13 cellular contexts compared by ENCODE assay signal in genomic region chr11:68374531-68374930, GRCh38.
DNase-seq lines count a peak whose midpoint lies in the region; ATAC-seq and TF ChIP-seq lines count a peak whose summit lies in the region.
"Had no signal": no experiment of that assay in that cellular context is flagged by ENCODE, and none has a peak within 500 bp of the region (broad histone marks: within the 10 kb centered on the region; RNA-seq: fewer than 3 reads in every experiment).

No MANE protein-coding gene starts in this region.

- H3K4me1 Mint-ChIP-seq in CD8-positive, alpha-beta memory T cell = no peaks in the 10 kb centered on the region
- H3K4me1 Mint-ChIP-seq: central memory CD8-positive, alpha-beta T cell had no signal

- H3K27ac ChIP-seq in WERI-Rb-1 (peak overlapping the region; percentile 82), liver (ENCODE audit: low read depth in 1 of 2, low read length in 2 of 2) (peak overlapping the region; percentile 78 to 79), skeletal muscle tissue (ENCODE audit: low read depth, low read length) (peak overlapping the region; percentile 75)
- H3K27ac ChIP-seq in CD8-positive, alpha-beta memory T cell (ENCODE audit: low read depth, low read length) = no peak overlapping the region

- H3K36me3 ChIP-seq in WERI-Rb-1 (no peaks in the 10 kb centered on the region), liver (ENCODE audit: control insufficient read depth in 4 of 4, insufficient read depth in 3 of 4, low read depth in 1 of 4, low read length in 3 of 4) (peaks cover 0 to 8% (median under 1%) of the 10 kb centered on the region in 4 donors), skeletal muscle tissue (ENCODE audit: control insufficient read depth in 3 of 3, insufficient read depth in 3 of 3, low read length in 3 of 3) (no peaks in the 10 kb centered on the region)
- no peaks in the 10 kb centered on the region for H3K36me3 ChIP-seq in CD8-positive, alpha-beta memory T cell (ENCODE audit: insufficient read depth, low read length)

- POLR2A ChIA-PET in CD8-positive, alpha-beta memory T cell (lab: Charles Lee) = no interaction called here

- ATAC-seq in HG02852 (IDR thresholded peaks at IDR 0.05; ENCODE audit: unreplicated experiment) = no peak
- ATAC-seq in stimulated activated naive CD8-positive, alpha-beta T cell treated with anti-CD3 and anti-CD28 coated beads, Interleukin-15, Interleukin-2, amounts not matched to agents 100 U/mL and 50 U/mL, for 24 hours = no peak
- ATAC-seq: CD8-positive, alpha-beta T cell; HCT116 had no signal

- peak in 1 of 2 donors; percentile 0 for TF ChIP-seq RAD21 in liver (IDR thresholded peaks at IDR 0.05)

- peak overlapping the region; percentile 29 for H3K4me3 ChIP-seq in WERI-Rb-1 (ENCODE audit: low read depth, low read length)
- H3K4me3 ChIP-seq in liver (ENCODE audit: low read depth in 1 of 3, low read length in 3 of 3) = no peak overlapping the region
- H3K4me3 ChIP-seq in skeletal muscle tissue (ENCODE audit: low read length in 3 of 3) = peak overlapping the region in 2 of 3 donors; percentile 35 to 49
- H3K4me3 ChIP-seq in CD8-positive, alpha-beta memory T cell (ENCODE audit: low read length) = no peak overlapping the region

- no peaks in the 10 kb centered on the region for H3K27me3 ChIP-seq in WERI-Rb-1 (ENCODE audit: insufficient read depth, low read depth, severe bottlenecking)
- no peaks in the 10 kb centered on the region for H3K27me3 ChIP-seq in liver (ENCODE audit: control insufficient read depth in 4 of 4, insufficient read depth in 4 of 4, low read length in 3 of 4)
- no peaks in the 10 kb centered on the region for H3K27me3 ChIP-seq in skeletal muscle tissue (ENCODE audit: control insufficient read depth in 3 of 3, insufficient read depth in 3 of 3, low read length in 3 of 3)
- no peaks in the 10 kb centered on the region for H3K27me3 ChIP-seq in CD8-positive, alpha-beta memory T cell (ENCODE audit: insufficient read depth, low read length, poor library complexity, severe bottlenecking)

- CTCF ChIA-PET in CD8-positive, alpha-beta memory T cell (lab: Charles Lee) = interaction anchor here (1.6 kb wide), 1 partner anchor 9 kb away, joined by 5 read pairs; no protein-coding TSS in a partner anchor

- H3K9me3 ChIP-seq in WERI-Rb-1 (ENCODE audit: severe bottlenecking) (no peaks in the 10 kb centered on the region), liver (ENCODE audit: control insufficient read depth in 4 of 4, low read length in 3 of 4) (no peaks in the 10 kb centered on the region), skeletal muscle tissue (ENCODE audit: control insufficient read depth in 3 of 3, low read length in 3 of 3) (no peaks in the 10 kb centered on the region)
- H3K9me3 ChIP-seq in CD8-positive, alpha-beta memory T cell (ENCODE audit: low read length) = no peaks in the 10 kb centered on the region

- H3K27me3 Mint-ChIP-seq in CD8-positive, alpha-beta memory T cell = peaks cover 0 to 3% of the 10 kb centered on the region in 2 donors

- no peak overlapping the region for H3K27ac Mint-ChIP-seq in CD8-positive, alpha-beta memory T cell
- H3K27ac Mint-ChIP-seq: CD8-positive, alpha-beta T cell had no signal

- H3K4me1 ChIP-seq in liver (ENCODE audit: control insufficient read depth in 4 of 4, insufficient read depth in 4 of 4, low read length in 3 of 4) = peaks cover 39 to 80% (median 71%) of the 10 kb centered on the region in 4 donors
- peaks cover 61 to 72% (median 69%) of the 10 kb centered on the region in 3 donors for H3K4me1 ChIP-seq in skeletal muscle tissue (ENCODE audit: control insufficient read depth in 3 of 3, insufficient read depth in 3 of 3, low read length in 3 of 3)
- H3K4me1 ChIP-seq in CD8-positive, alpha-beta memory T cell (ENCODE audit: insufficient read depth, low read length) = no peaks in the 10 kb centered on the region

- no peaks in the 10 kb centered on the region for H3K36me3 Mint-ChIP-seq in CD8-positive, alpha-beta memory T cell
- H3K36me3 Mint-ChIP-seq: CD8-positive, alpha-beta T cell had no signal

- H3K9ac ChIP-seq in liver (ENCODE audit: low read depth in 1 of 2, low read length in 2 of 2) (no peak overlapping the region), skeletal muscle tissue (ENCODE audit: low read depth in 1 of 3, low read length in 3 of 3) (peak overlapping the region in 1 of 3 donors; percentile 60)

- WGBS in liver = 49% methylated on average over 12 of the region's 12 CpGs

- H3K4me3 Mint-ChIP-seq in CD8-positive, alpha-beta memory T cell = no peak overlapping the region
- H3K4me3 Mint-ChIP-seq: CD8-positive, alpha-beta T cell; central memory CD8-positive, alpha-beta T cell had no signal

- no peak for TF ChIP-seq CTCF in WERI-Rb-1 (IDR thresholded peaks at IDR 0.05; ENCODE audit: low read depth, low read length)
- TF ChIP-seq CTCF in liver (IDR thresholded peaks at IDR 0.05; ENCODE audit: low read depth, low read length, missing input control) = no peak

- H3K9me3 Mint-ChIP-seq in CD8-positive, alpha-beta memory T cell = no peaks in the 10 kb centered on the region
- H3K9me3 Mint-ChIP-seq: CD8-positive, alpha-beta T cell; central memory CD8-positive, alpha-beta T cell had no signal

- DNase-seq in DMS53 treated with DMSO at 0.1 percent for 48 hours (lab: John Stamatoyannopoulos, UW; ENCODE audit: unreplicated experiment) (peak; percentile 71), WERI-Rb-1 (peak; percentile 23), HT-29 (ENCODE audit: low spot score) (no peak)
- DNase-seq in CD8-positive, alpha-beta memory T cell = no peak
- no peak for DNase-seq in stimulated activated naive CD8-positive, alpha-beta T cell treated with anti-CD3 and anti-CD28 coated beads, Interleukin-15, Interleukin-2, amounts not matched to agents 100 U/mL and 50 U/mL, for 24 hours
- DNase-seq: CD8-positive, alpha-beta T cell; NCI-H2171 treated with DMSO at 0.1 percent for 48 hours; T1000 had no signal

TF ChIP-seq in liver, 16 proteins besides CTCF, POLR2A, EP300 and RAD21:
- TF ChIP-seq MAX (IDR thresholded peaks at IDR 0.05) (no peak), HNF4A (conservative IDR thresholded peaks at IDR 0.05) (no peak), TAF1 (conservative IDR thresholded peaks at IDR 0.05) (no peak), SP1 (IDR thresholded peaks at IDR 0.05) (no peak), RXRA (IDR thresholded peaks at IDR 0.05) (no peak), ZBTB33 (IDR thresholded peaks at IDR 0.05) (no peak)
TF ChIP-seq in liver: peak in this region for 0.

Comparison
In these comparisons a context has a peak if more than half of its experiments do, and no peak if none do; other contexts are left out.
1. DNase-seq: peak in DMS53 treated with DMSO at 0.1 percent for 48 hours (single experiment) and WERI-Rb-1 (single experiment); none in CD8-positive, alpha-beta memory T cell (0 of 5), stimulated activated naive CD8-positive, alpha-beta T cell treated with anti-CD3 and anti-CD28 coated beads, Interleukin-15, Interleukin-2, amounts not matched to agents 100 U/mL and 50 U/mL, for 24 hours (single experiment) and HT-29 (single experiment).
2. H3K4me3 ChIP-seq: peak in WERI-Rb-1 (single experiment) and skeletal muscle tissue (2 of 3); none in liver (0 of 3) and CD8-positive, alpha-beta memory T cell (single experiment).